15 cellular contexts compared by ENCODE assay signal in genomic region chr5:56358703-56359428, GRCh38.
DNase-seq lines count a peak whose midpoint lies in the region; ATAC-seq and TF ChIP-seq lines count a peak whose summit lies in the region.
"Had no signal": no experiment of that assay in that cellular context is flagged by ENCODE, and none has a peak within 500 bp of the region (broad histone marks: within the 10 kb centered on the region; RNA-seq: fewer than 3 reads in every experiment).

No MANE protein-coding gene starts in this region.

- POLR2A ChIA-PET in activated CD4-positive, alpha-beta T cell treated with anti-CD3 and anti-CD28 coated beads for 36 hours (lab: Charles Lee), result no interaction called here

- H3K9me3 ChIP-seq in upper lobe of right lung, result no peaks in the 10 kb centered on the region
- H3K9me3 ChIP-seq: transverse colon had no signal

- peak overlapping the region; percentile 17 to 27 for H3K27ac ChIP-seq in coronary artery
- no peak overlapping the region for H3K27ac ChIP-seq in upper lobe of right lung
- H3K27ac ChIP-seq: 22Rv1, transverse colon had no signal

- CTCF ChIA-PET in activated CD4-positive, alpha-beta T cell treated with anti-CD3 and anti-CD28 coated beads for 36 hours (lab: Charles Lee), result interaction anchor here (0.7 to 1.1 kb wide), 2 partner anchors 87 to 88 kb away, joined by 3 read pairs; no protein-coding TSS in a partner anchor

- H3K27me3 Mint-ChIP-seq in activated CD4-positive, alpha-beta T cell treated with anti-CD3 and anti-CD28 coated beads, Interleukin-2, amount 10 ng/mL, durations not matched to agents 24 days and 14 days, result no peaks in the 10 kb centered on the region
- H3K27me3 Mint-ChIP-seq in activated CD4-positive, alpha-beta T cell treated with anti-CD3 and anti-CD28 coated beads for 36 hours, result no peaks in the 10 kb centered on the region

- H3K4me1 Mint-ChIP-seq in activated CD4-positive, alpha-beta T cell treated with anti-CD3 and anti-CD28 coated beads, Interleukin-2, amount 10 ng/mL, durations not matched to agents 24 days and 14 days, result peaks cover 2% of the 10 kb centered on the region
- peaks cover 21% of the 10 kb centered on the region for H3K4me1 Mint-ChIP-seq in activated CD4-positive, alpha-beta T cell treated with anti-CD3 and anti-CD28 coated beads for 36 hours

- no peaks in the 10 kb centered on the region for H3K27me3 ChIP-seq in upper lobe of right lung
- H3K27me3 ChIP-seq: transverse colon had no signal

- TF ChIP-seq CTCF in coronary artery (IDR thresholded peaks at IDR 0.05), result no peak
- TF ChIP-seq CTCF in upper lobe of right lung (IDR thresholded peaks at IDR 0.05), result no peak

- H3K27ac Mint-ChIP-seq in activated CD4-positive, alpha-beta T cell treated with anti-CD3 and anti-CD28 coated beads, Interleukin-2, amount 10 ng/mL, durations not matched to agents 24 days and 14 days, result peak overlapping the region; percentile 17
- no peak overlapping the region for H3K27ac Mint-ChIP-seq in activated CD4-positive, alpha-beta T cell treated with anti-CD3 and anti-CD28 coated beads for 36 hours

- H3K36me3 ChIP-seq in upper lobe of right lung, result no peaks in the 10 kb centered on the region
- H3K36me3 ChIP-seq: transverse colon had no signal

- H3K4me3 Mint-ChIP-seq in activated CD4-positive, alpha-beta T cell treated with anti-CD3 and anti-CD28 coated beads, Interleukin-2, amount 10 ng/mL, durations not matched to agents 24 days and 14 days, result no peak overlapping the region
- H3K4me3 Mint-ChIP-seq in activated CD4-positive, alpha-beta T cell treated with anti-CD3 and anti-CD28 coated beads for 36 hours, result no peak overlapping the region

- DNase-seq in activated CD4-positive, alpha-beta T cell treated with anti-CD3 and anti-CD28 coated beads, Interleukin-2, amount 10 ng/mL, durations not matched to agents 24 days and 14 days, result no peak
- no peak for DNase-seq in activated CD4-positive, alpha-beta T cell treated with anti-CD3 and anti-CD28 coated beads for 36 hours
- DNase-seq in coronary artery (ENCODE audit: low spot score) (no peak), medulla oblongata (ENCODE audit: extremely low spot score) (peak; percentile 33), upper lobe of right lung (no peak), NCI-H226 (no peak), T1000 (lab: John Stamatoyannopoulos, UW) (no peak), NCI-H2029 treated with DMSO at 0.1 percent for 48 hours (lab: John Stamatoyannopoulos, UW) (no peak)
- DNase-seq: activated gamma-delta T cell, GDM1, KG1, NCI-H82, transverse colon had no signal

- intact Hi-C loops in activated CD4-positive, alpha-beta T cell treated with anti-CD3 and anti-CD28 coated beads, Interleukin-2, amount 10 ng/mL, durations not matched to agents 24 days and 14 days (cut with micrococcal nuclease), result no loop called here
- intact Hi-C loops in activated CD4-positive, alpha-beta T cell treated with anti-CD3 and anti-CD28 coated beads for 36 hours (cut with DNase I, micrococcal nuclease), result no loop called here
- intact Hi-C loops in upper lobe of right lung (cut with DNase I), result no loop called here

- no peaks in the 10 kb centered on the region for H3K4me1 ChIP-seq in upper lobe of right lung

- no peak overlapping the region for H3K4me3 ChIP-seq in coronary artery
- H3K4me3 ChIP-seq in upper lobe of right lung, result no peak overlapping the region
- H3K4me3 ChIP-seq: lung, transverse colon had no signal

- ATAC-seq in activated CD4-positive, alpha-beta T cell treated with anti-CD3 and anti-CD28 coated beads for 36 hours, result no peak
- ATAC-seq in upper lobe of right lung, result peak; percentile 45

- H3K36me3 Mint-ChIP-seq in activated CD4-positive, alpha-beta T cell treated with anti-CD3 and anti-CD28 coated beads, Interleukin-2, amount 10 ng/mL, durations not matched to agents 24 days and 14 days (ENCODE audit: low read depth), result no peaks in the 10 kb centered on the region
- no peaks in the 10 kb centered on the region for H3K36me3 Mint-ChIP-seq in activated CD4-positive, alpha-beta T cell treated with anti-CD3 and anti-CD28 coated beads for 36 hours (ENCODE audit: low read depth)

- H3K9me3 Mint-ChIP-seq in activated CD4-positive, alpha-beta T cell treated with anti-CD3 and anti-CD28 coated beads, Interleukin-2, amount 10 ng/mL, durations not matched to agents 24 days and 14 days, result peaks cover 13% of the 10 kb centered on the region
- peaks cover 3% of the 10 kb centered on the region for H3K9me3 Mint-ChIP-seq in activated CD4-positive, alpha-beta T cell treated with anti-CD3 and anti-CD28 coated beads for 36 hours (ENCODE audit: low read depth)
